In genomic region chr12:10170199-10170598, GRCh38 we compare ENCODE assay signal across 1 cellular context.
TF ChIP-seq lines count a peak whose summit lies in the region.

No MANE protein-coding gene starts in this region.

TF ChIP-seq in SK-N-SH, 30 proteins besides CTCF, POLR2A, EP300 and RAD21 (continued from another document):
- no peak for TF ChIP-seq SIN3A (IDR thresholded peaks at IDR 0.05; ENCODE audit: borderline replicate concordance, low read depth, low read length)
- no peak for TF ChIP-seq ZBTB33 (IDR thresholded peaks at IDR 0.05; ENCODE audit: borderline replicate concordance, low read depth)
- no peak for TF ChIP-seq GATA2 (CRISPR knock-in tag; IDR thresholded peaks at IDR 0.05)
- TF ChIP-seq NRF1 (IDR thresholded peaks at IDR 0.05; ENCODE audit: low read depth, low read length): no peak
- TF ChIP-seq USF1 (IDR thresholded peaks at IDR 0.05; ENCODE audit: borderline replicate concordance, low read depth): no peak
- no peak for TF ChIP-seq TCF12 (IDR thresholded peaks at IDR 0.05)
- TF ChIP-seq MAX (IDR thresholded peaks at IDR 0.05; ENCODE audit: low read depth): no peak
- TF ChIP-seq EZH2phosphoT487 (IDR thresholded peaks at IDR 0.05; ENCODE audit: borderline replicate concordance, low read depth): no peak
